10 cellular contexts compared by ENCODE assay signal in genomic region chr9:120920495-120921178, GRCh38. TPM values are rescaled to one million over a fixed set of nuclear protein-coding genes. Genes with fewer than 3 reads are reported as not detected.
DNase-seq lines count a peak whose midpoint lies in the region; ATAC-seq and TF ChIP-seq lines count a peak whose summit lies in the region.
"Had no signal": no experiment of that assay in that cellular context is flagged by ENCODE, and none has a peak within 500 bp of the region (broad histone marks: within the 10 kb centered on the region; RNA-seq: fewer than 3 reads in every experiment).

No MANE protein-coding gene starts in this region.

- H3K27ac ChIP-seq in heart right ventricle: peak overlapping the region in 9 of 10 donors; percentile 18 to 83 (median 72)
- H3K27ac ChIP-seq in tibial artery: peak overlapping the region; percentile 94

- intact Hi-C loops in heart right ventricle (cut with DNase I) (no loop called here), cardiac septum (cut with DNase I) (no loop called here), tibial artery (cut with DNase I; ENCODE audit: low total_unique reads) (no loop called here)

- no peaks in the 10 kb centered on the region for H3K27me3 Mint-ChIP-seq in T-cell
- H3K27me3 Mint-ChIP-seq: IgD-negative memory B cell, progenitor cell of endocrine pancreas had no signal

- CTCF ChIA-PET in T-cell (lab: Charles Lee): interaction anchor here in 1 of 2 donors (0.6 to 1.6 kb wide), 7 partner anchors 9 to 249 kb away, joined by 3 to 6 read pairs (median 4); no protein-coding TSS in a partner anchor

- H3K4me1 ChIP-seq in heart right ventricle (peaks cover 9 to 65% (median 29%) of the 10 kb centered on the region in 9 donors), tibial artery (peaks cover 8 to 100% (median 60%) of the 10 kb centered on the region in 4 donors)

- POLR2A ChIA-PET in T-cell (lab: Charles Lee): interaction anchor here (0.5 to 1.9 kb wide), 10 partner anchors 10 to 171 kb away, joined by 3 to 13 read pairs (median 4); no protein-coding TSS in a partner anchor

- ATAC-seq in heart right ventricle: no peak
- no peak for ATAC-seq in T-cell (replicated peaks in 1 of 4)
- ATAC-seq in GM18511 (IDR thresholded peaks at IDR 0.05; ENCODE audit: unreplicated experiment): no peak

- H3K36me3 Mint-ChIP-seq in T-cell: peaks cover 81% of the 10 kb centered on the region

- TF ChIP-seq CTCF in heart right ventricle (IDR thresholded peaks at IDR 0.05) (no peak), tibial artery (IDR thresholded peaks at IDR 0.05) (no peak), GM10266 (IDR thresholded peaks at IDR 0.05; ENCODE audit: control insufficient read depth, insufficient read depth, low read depth, missing control alignments) (no peak)

- TF ChIP-seq POLR2A in erythroblast (IDR thresholded peaks at IDR 0.05; ENCODE audit: low read length): no peak

- H3K9me3 ChIP-seq in heart right ventricle (peaks cover 0 to 6% (median 0%) of the 10 kb centered on the region in 11 donors), tibial artery (no peaks in the 10 kb centered on the region)

- H3K4me1 Mint-ChIP-seq in T-cell: peaks cover 91 to 96% (median 93%) of the 10 kb centered on the region in 3 donors

- H3K4me3 ChIP-seq in heart right ventricle (peak overlapping the region in 1 of 10 donors; percentile 2), tibial artery (no peak overlapping the region)

- H3K27me3 ChIP-seq in heart right ventricle: no peaks in the 10 kb centered on the region
- H3K27me3 ChIP-seq in tibial artery: no peaks in the 10 kb centered on the region

- no peak for DNase-seq in heart right ventricle
- no peak for DNase-seq in cardiac septum (ENCODE audit: low spot score)
- DNase-seq in T-cell: no peak
- DNase-seq in erythroblast (lab: John Stamatoyannopoulos, UW): peak; percentile 42 to 71
- DNase-seq in tibial artery: no peak
- DNase-seq in NCI-H748 treated with DMSO at 0.1 percent for 48 hours (lab: John Stamatoyannopoulos, UW): no peak
- no peak for DNase-seq in GM10266 (ENCODE audit: extremely low spot score)

- peaks cover 0 to 32% (median 0%) of the 10 kb centered on the region in 9 donors for H3K36me3 ChIP-seq in heart right ventricle
- H3K36me3 ChIP-seq in tibial artery: no peaks in the 10 kb centered on the region

- peak overlapping the region; percentile 94 to 96 (median 95) for H3K4me3 Mint-ChIP-seq in T-cell

- WGBS in heart right ventricle, 2 donors: 79 to 86% methylated on average over 4 of the region's 4 CpGs

- peaks cover 0 to 4% (median 0%) of the 10 kb centered on the region in 3 donors for H3K9me3 Mint-ChIP-seq in T-cell
- H3K9me3 Mint-ChIP-seq: IgD-negative memory B cell had no signal

- H3K27ac Mint-ChIP-seq in T-cell: peak overlapping the region; percentile 98 to 99
- H3K27ac Mint-ChIP-seq: progenitor cell of endocrine pancreas had no signal

RNA-seq across cellular contexts. Expression of gene TRAF1, which starts 6.0 kb away (rescaled TPM):
- total RNA-seq in heart right ventricle (1 to 10 TPM; 1.1 to 6.7 (median 1.9) TPM), cardiac septum (2.4 TPM), T-cell (100 to 1,000 TPM in 3 of 5 donors, 10 to 100 TPM in 2; 67.6 to 170 (median 157) TPM)
- polyA plus RNA-seq in heart right ventricle: 1 to 10 TPM; 2.2 to 5.7 TPM

RNA-seq across cellular contexts. Expression of gene PHF19, which starts 43.6 kb away (rescaled TPM):
- total RNA-seq in heart right ventricle (10 to 100 TPM in 8 of 10 donors, 1 to 10 TPM in 2; 9.2 to 24.0 (median 13.4) TPM), cardiac septum (15.3 TPM), T-cell (100 to 1,000 TPM in 4 of 5 donors, 10 to 100 TPM in 1; 92.8 to 184 (median 166) TPM)
- 10 to 100 TPM; 10.2 to 12.5 TPM for polyA plus RNA-seq in heart right ventricle

Comparison
In these comparisons a context has a peak if more than half of its experiments do, and no peak if none do; other contexts are left out.
1. DNase-seq: peak in erythroblast (2 of 2); none in heart right ventricle (0 of 2), cardiac septum (single experiment), T-cell (0 of 34), tibial artery (0 of 2), NCI-H748 treated with DMSO at 0.1 percent for 48 hours (single experiment) and GM10266 (single experiment).
2. RNA of gene TRAF1, which starts 6.0 kb away (total RNA-seq): 67.6 to 170 TPM in T-cell; 2.4 TPM in cardiac septum (single experiment) and 1.1 to 6.7 TPM in heart right ventricle; every median in the first group is over 4 times any median in the second.